28 cellular contexts compared by ENCODE assay signal in genomic region chr16:5374184-5374583, GRCh38.
"Had no signal": no experiment of that assay in that cellular context is flagged by ENCODE, and none has a peak within 500 bp of the region (broad histone marks: within the 10 kb centered on the region; RNA-seq: fewer than 3 reads in every experiment).

No MANE protein-coding gene starts in this region.

- H3K4me1 Mint-ChIP-seq: endodermal cell, mesothelial cell of epicardium, naive B cell had no signal

- H3K4me1 ChIP-seq: esophagus squamous epithelium, gastrocnemius medialis, left lung, lower lobe of right lung had no signal

- H3K4me3 Mint-ChIP-seq: dendritic cell treated with granulocyte-macrophage colony-stimulating factor and Interleukin-4, amounts not matched to agents 40 ng/mL and 50 ng/mL, for 4 days; effector memory CD8-positive, alpha-beta T cell; endodermal cell; mesothelial cell of epicardium; naive B cell had no signal

- H3K36me3 Mint-ChIP-seq: mesothelial cell of epicardium, naive B cell had no signal

- ATAC-seq: effector memory CD8-positive, alpha-beta T cell; esophagus mucosa; gastrocnemius medialis; left cardiac atrium; left lung; left ventricle myocardium superior; lower lobe of right lung; mucosa of descending colon had no signal

- DNase-seq: effector CD8-positive, alpha-beta T cell; effector memory CD8-positive, alpha-beta T cell; endodermal cell; erythroblast; esophagus squamous epithelium; foreskin fibroblast; foreskin melanocyte; gastrocnemius medialis; glutamatergic neuron; head of caudate nucleus; hypothalamus; left cardiac atrium; left lung; left ventricle myocardium superior; lower lobe of right lung; mesenchymal stem cell; mucosa of descending colon; naive B cell had no signal

- H3K79me2 ChIP-seq: hepatocyte had no signal

- H3K9me3 ChIP-seq: esophagus squamous epithelium, gastrocnemius medialis, left lung, lower lobe of right lung, mucosa of descending colon had no signal

- H3K4me3 ChIP-seq: coronary artery, esophagus squamous epithelium, gastrocnemius medialis, hepatocyte, left lung, lower lobe of right lung, mucosa of descending colon had no signal

- FAIRE-seq: colon, endometrium, islet of Langerhans, keratinocyte had no signal

- H3K9me3 Mint-ChIP-seq: dendritic cell treated with granulocyte-macrophage colony-stimulating factor and Interleukin-4, amounts not matched to agents 40 ng/mL and 50 ng/mL, for 4 days; effector memory CD8-positive, alpha-beta T cell; endodermal cell; mesothelial cell of epicardium had no signal

- H3K36me3 ChIP-seq: esophagus squamous epithelium, gastrocnemius medialis, left lung, lower lobe of right lung had no signal

- H3K27me3 ChIP-seq: gastrocnemius medialis, hepatocyte had no signal

- H3K27ac Mint-ChIP-seq: dendritic cell treated with granulocyte-macrophage colony-stimulating factor and Interleukin-4, amounts not matched to agents 40 ng/mL and 50 ng/mL, for 4 days; effector memory CD8-positive, alpha-beta T cell; endodermal cell; mesothelial cell of epicardium; naive B cell had no signal

- H2AFZ ChIP-seq: hepatocyte had no signal

- H3K4me2 ChIP-seq: hepatocyte had no signal

- H3K27me3 Mint-ChIP-seq: dendritic cell treated with granulocyte-macrophage colony-stimulating factor and Interleukin-4, amounts not matched to agents 40 ng/mL and 50 ng/mL, for 4 days had no signal

- H3K27ac ChIP-seq: coronary artery, epithelial cell of prostate, esophagus squamous epithelium, gastrocnemius medialis, hepatocyte, left lung, lower lobe of right lung had no signal
